ENCODE assay signal across 19 cellular contexts in genomic region chr13:58619396-58620113, GRCh38.
DNase-seq lines count a peak whose midpoint lies in the region; ATAC-seq, FAIRE-seq and TF ChIP-seq lines count a peak whose summit lies in the region.
"Had no signal": no experiment of that assay in that cellular context is flagged by ENCODE, and none has a peak within 500 bp of the region (broad histone marks: within the 10 kb centered on the region; RNA-seq: fewer than 3 reads in every experiment).

No MANE protein-coding gene starts in this region.

- H3K36me3 ChIP-seq in endodermal cell (ENCODE audit: control insufficient read depth, insufficient read depth, low read length) (no peaks in the 10 kb centered on the region), upper lobe of left lung (no peaks in the 10 kb centered on the region), MG63 (no peaks in the 10 kb centered on the region)
- H3K36me3 ChIP-seq: stomach had no signal

- H3K4me3 ChIP-seq in endodermal cell (ENCODE audit: low read length) (peak overlapping the region; percentile 56), upper lobe of left lung (no peak overlapping the region), MG63 (no peak overlapping the region)
- H3K4me3 ChIP-seq: stomach had no signal

- no peak for TF ChIP-seq EP300 in upper lobe of left lung (IDR thresholded peaks at IDR 0.05)

- peak; percentile 95 for FAIRE-seq in D721Med (lab: Jason Lieb, UNC)
- FAIRE-seq: endometrium, small intestine had no signal

- H3K27ac ChIP-seq in endodermal cell (ENCODE audit: low read depth, low read length) (peak overlapping the region; percentile 48), upper lobe of left lung (no peak overlapping the region)
- H3K27ac ChIP-seq: stomach had no signal

- 44% methylated on average over 4 of the region's 5 CpGs; no CpG with 5 or more reads in 1 of the 2 experiments for WGBS in endodermal cell (ENCODE audit: insufficient coverage in 1 of 2, insufficient read length in 1 of 2), 2 experiments
- WGBS in upper lobe of left lung, 2 donors: 48 to 62% methylated on average over 5 of the region's 5 CpGs

- no peak for TF ChIP-seq POLR2A in upper lobe of left lung (IDR thresholded peaks at IDR 0.05)

- no peaks in the 10 kb centered on the region for H3K9me3 Mint-ChIP-seq in endodermal cell

- H3K36me3 Mint-ChIP-seq in endodermal cell (ENCODE audit: low read depth): no peaks in the 10 kb centered on the region
- H3K36me3 Mint-ChIP-seq: activated naive CD8-positive, alpha-beta T cell treated with anti-CD3 and anti-CD28 coated beads for 36 hours; memory B cell had no signal

- no peak for DNase-seq in D721Med (ENCODE audit: insufficient read length, low spot score)
- peak; percentile 11 for DNase-seq in HT1080 (ENCODE audit: low read depth)
- peak; percentile 76 for DNase-seq in NCI-H345 treated with DMSO at 0.1 percent for 48 hours (lab: John Stamatoyannopoulos, UW; ENCODE audit: unreplicated experiment)
- peak; percentile 51 for DNase-seq in endodermal cell
- DNase-seq in upper lobe of left lung: no peak
- no peak for DNase-seq in UCSD-AML1 (lab: John Stamatoyannopoulos, UW; ENCODE audit: unreplicated experiment)
- no peak for DNase-seq in MG63
- DNase-seq: activated CD4-positive, alpha-beta T cell treated with anti-CD3 and anti-CD28 coated beads, Interleukin-2, amount 10 ng/mL, durations not matched to agents 24 days and 14 days; activated naive CD8-positive, alpha-beta T cell treated with anti-CD3 and anti-CD28 coated beads for 36 hours; activated T-cell treated with anti-CD3 and anti-CD28 coated beads for 4 hours; Calu3; foreskin melanocyte; RPMI8226; small intestine; stomach had no signal

- H3K27me3 ChIP-seq in endodermal cell (ENCODE audit: control insufficient read depth, insufficient read depth, low read length, poor library complexity, severe bottlenecking) (no peaks in the 10 kb centered on the region), upper lobe of left lung (no peaks in the 10 kb centered on the region), MG63 (no peaks in the 10 kb centered on the region; the same call in 1 of the 2 replicates)
- H3K27me3 ChIP-seq: stomach had no signal

- no peaks in the 10 kb centered on the region for H3K27me3 Mint-ChIP-seq in endodermal cell (ENCODE audit: insufficient read depth)
- H3K27me3 Mint-ChIP-seq: activated CD4-positive, alpha-beta T cell treated with anti-CD3 and anti-CD28 coated beads, Interleukin-2, amount 10 ng/mL, durations not matched to agents 24 days and 14 days; activated naive CD8-positive, alpha-beta T cell treated with anti-CD3 and anti-CD28 coated beads for 36 hours; central memory CD8-positive, alpha-beta T cell; memory B cell had no signal

- H3K4me1 Mint-ChIP-seq in endodermal cell: peaks cover 41% of the 10 kb centered on the region
- H3K4me1 Mint-ChIP-seq: activated CD4-positive, alpha-beta T cell treated with anti-CD3 and anti-CD28 coated beads, Interleukin-2, amount 10 ng/mL, durations not matched to agents 24 days and 14 days; activated naive CD8-positive, alpha-beta T cell treated with anti-CD3 and anti-CD28 coated beads for 36 hours; central memory CD8-positive, alpha-beta T cell; memory B cell had no signal

- TF ChIP-seq CTCF in D721Med (IDR thresholded peaks at IDR 0.05; ENCODE audit: insufficient read depth, missing control alignments) (no peak), endodermal cell (conservative IDR thresholded peaks at IDR 0.05) (no peak), upper lobe of left lung (IDR thresholded peaks at IDR 0.05) (no peak)

- H3K4me1 ChIP-seq in endodermal cell (ENCODE audit: control insufficient read depth, insufficient read depth, low read length): peaks cover 20% of the 10 kb centered on the region
- H3K4me1 ChIP-seq in upper lobe of left lung: no peaks in the 10 kb centered on the region

- peak overlapping the region; percentile 27 for H3K27ac Mint-ChIP-seq in endodermal cell
- H3K27ac Mint-ChIP-seq: activated CD4-positive, alpha-beta T cell treated with anti-CD3 and anti-CD28 coated beads, Interleukin-2, amount 10 ng/mL, durations not matched to agents 24 days and 14 days; activated naive CD8-positive, alpha-beta T cell treated with anti-CD3 and anti-CD28 coated beads for 36 hours; memory B cell had no signal

- H3K9ac ChIP-seq in endodermal cell (ENCODE audit: extremely low read depth, low read length, poor library complexity, severe bottlenecking): no peak overlapping the region

- H3K4me3 Mint-ChIP-seq in endodermal cell: peak overlapping the region; percentile 13
- H3K4me3 Mint-ChIP-seq: activated CD4-positive, alpha-beta T cell treated with anti-CD3 and anti-CD28 coated beads, Interleukin-2, amount 10 ng/mL, durations not matched to agents 24 days and 14 days; activated naive CD8-positive, alpha-beta T cell treated with anti-CD3 and anti-CD28 coated beads for 36 hours; central memory CD8-positive, alpha-beta T cell; memory B cell had no signal

- no peak for ATAC-seq in upper lobe of left lung (ENCODE audit: low FRiP score in 2 of 2)
- no peak for ATAC-seq in GM18907 (IDR thresholded peaks at IDR 0.05; ENCODE audit: unreplicated experiment)

- H3K9me3 ChIP-seq in endodermal cell (ENCODE audit: control insufficient read depth, low read length) (no peaks in the 10 kb centered on the region), upper lobe of left lung (no peaks in the 10 kb centered on the region), MG63 (no peaks in the 10 kb centered on the region)
- H3K9me3 ChIP-seq: stomach had no signal

Comparison
In these comparisons a context has a peak if more than half of its experiments do, and no peak if none do; other contexts are left out.
1. DNase-seq: peak in HT1080 (single experiment), NCI-H345 treated with DMSO at 0.1 percent for 48 hours (single experiment) and endodermal cell (single experiment); none in D721Med (single experiment), upper lobe of left lung (0 of 2), UCSD-AML1 (single experiment) and MG63 (single experiment).